Comparison of ENCODE assay signal across 1 cellular context in the genomic region with DNA sequence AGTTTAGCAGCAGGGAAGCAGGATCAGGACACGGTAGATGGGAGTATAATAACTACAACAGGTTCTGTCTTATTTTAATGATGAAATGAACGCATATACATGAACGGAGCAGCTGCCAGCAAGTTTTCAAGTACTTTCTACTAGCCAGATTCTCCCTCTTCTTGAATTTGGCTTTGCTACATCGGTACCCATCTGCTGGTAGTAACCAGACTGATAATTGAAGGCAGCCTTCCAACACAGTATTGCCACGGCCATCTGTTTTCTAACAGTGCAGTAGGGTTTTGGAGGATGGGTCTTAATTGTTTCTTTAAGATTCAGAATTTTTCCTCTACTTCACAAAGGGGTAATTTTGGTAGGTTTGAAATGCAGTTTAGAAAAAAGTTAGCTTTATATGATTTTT.
TF ChIP-seq lines count a peak whose summit lies in the region.

No MANE protein-coding gene starts in this region.

TF ChIP-seq in GM23338, 12 proteins besides CTCF, POLR2A, EP300 and RAD21 (continued from another document):
- TF ChIP-seq, protein P1, sequence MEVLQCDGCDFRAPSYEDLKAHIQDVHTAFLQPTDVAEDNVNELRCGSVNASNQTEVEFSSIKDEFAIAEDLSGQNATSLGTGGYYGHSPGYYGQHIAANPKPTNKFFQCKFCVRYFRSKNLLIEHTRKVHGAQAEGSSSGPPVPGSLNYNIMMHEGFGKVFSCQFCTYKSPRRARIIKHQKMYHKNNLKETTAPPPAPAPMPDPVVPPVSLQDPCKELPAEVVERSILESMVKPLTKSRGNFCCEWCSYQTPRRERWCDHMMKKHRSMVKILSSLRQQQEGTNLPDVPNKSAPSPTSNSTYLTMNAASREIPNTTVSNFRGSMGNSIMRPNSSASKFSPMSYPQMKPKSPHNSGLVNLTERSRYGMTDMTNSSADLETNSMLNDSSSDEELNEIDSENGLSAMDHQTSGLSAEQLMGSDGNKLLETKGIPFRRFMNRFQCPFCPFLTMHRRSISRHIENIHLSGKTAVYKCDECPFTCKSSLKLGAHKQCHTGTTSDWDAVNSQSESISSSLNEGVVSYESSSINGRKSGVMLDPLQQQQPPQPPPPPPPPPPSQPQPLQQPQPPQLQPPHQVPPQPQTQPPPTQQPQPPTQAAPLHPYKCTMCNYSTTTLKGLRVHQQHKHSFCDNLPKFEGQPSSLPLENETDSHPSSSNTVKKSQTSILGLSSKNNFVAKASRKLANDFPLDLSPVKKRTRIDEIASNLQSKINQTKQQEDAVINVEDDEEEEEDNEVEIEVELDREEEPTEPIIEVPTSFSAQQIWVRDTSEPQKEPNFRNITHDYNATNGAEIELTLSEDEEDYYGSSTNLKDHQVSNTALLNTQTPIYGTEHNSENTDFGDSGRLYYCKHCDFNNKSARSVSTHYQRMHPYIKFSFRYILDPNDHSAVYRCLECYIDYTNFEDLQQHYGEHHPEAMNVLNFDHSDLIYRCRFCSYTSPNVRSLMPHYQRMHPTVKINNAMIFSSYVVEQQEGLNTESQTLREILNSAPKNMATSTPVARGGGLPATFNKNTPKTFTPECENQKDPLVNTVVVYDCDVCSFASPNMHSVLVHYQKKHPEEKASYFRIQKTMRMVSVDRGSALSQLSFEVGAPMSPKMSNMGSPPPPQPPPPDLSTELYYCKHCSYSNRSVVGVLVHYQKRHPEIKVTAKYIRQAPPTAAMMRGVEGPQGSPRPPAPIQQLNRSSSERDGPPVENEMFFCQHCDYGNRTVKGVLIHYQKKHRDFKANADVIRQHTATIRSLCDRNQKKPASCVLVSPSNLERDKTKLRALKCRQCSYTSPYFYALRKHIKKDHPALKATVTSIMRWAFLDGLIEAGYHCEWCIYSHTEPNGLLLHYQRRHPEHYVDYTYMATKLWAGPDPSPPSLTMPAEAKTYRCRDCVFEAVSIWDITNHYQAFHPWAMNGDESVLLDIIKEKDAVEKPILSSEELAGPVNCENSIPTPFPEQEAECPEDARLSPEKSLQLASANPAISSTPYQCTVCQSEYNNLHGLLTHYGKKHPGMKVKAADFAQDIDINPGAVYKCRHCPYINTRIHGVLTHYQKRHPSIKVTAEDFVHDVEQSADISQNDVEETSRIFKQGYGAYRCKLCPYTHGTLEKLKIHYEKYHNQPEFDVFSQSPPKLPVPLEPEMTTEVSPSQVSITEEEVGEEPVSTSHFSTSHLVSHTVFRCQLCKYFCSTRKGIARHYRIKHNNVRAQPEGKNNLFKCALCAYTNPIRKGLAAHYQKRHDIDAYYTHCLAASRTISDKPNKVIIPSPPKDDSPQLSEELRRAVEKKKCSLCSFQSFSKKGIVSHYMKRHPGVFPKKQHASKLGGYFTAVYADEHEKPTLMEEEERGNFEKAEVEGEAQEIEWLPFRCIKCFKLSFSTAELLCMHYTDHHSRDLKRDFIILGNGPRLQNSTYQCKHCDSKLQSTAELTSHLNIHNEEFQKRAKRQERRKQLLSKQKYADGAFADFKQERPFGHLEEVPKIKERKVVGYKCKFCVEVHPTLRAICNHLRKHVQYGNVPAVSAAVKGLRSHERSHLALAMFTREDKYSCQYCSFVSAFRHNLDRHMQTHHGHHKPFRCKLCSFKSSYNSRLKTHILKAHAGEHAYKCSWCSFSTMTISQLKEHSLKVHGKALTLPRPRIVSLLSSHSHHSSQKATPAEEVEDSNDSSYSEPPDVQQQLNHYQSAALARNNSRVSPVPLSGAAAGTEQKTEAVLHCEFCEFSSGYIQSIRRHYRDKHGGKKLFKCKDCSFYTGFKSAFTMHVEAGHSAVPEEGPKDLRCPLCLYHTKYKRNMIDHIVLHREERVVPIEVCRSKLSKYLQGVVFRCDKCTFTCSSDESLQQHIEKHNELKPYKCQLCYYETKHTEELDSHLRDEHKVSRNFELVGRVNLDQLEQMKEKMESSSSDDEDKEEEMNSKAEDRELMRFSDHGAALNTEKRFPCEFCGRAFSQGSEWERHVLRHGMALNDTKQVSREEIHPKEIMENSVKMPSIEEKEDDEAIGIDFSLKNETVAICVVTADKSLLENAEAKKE (CRISPR knock-in tag; IDR thresholded peaks at IDR 0.05): no peak
- TF ChIP-seq NANOG (IDR thresholded peaks at IDR 0.05; ENCODE audit: borderline replicate concordance) (no peak), ZNF114 (CRISPR knock-in tag; IDR thresholded peaks at IDR 0.05) (no peak), EZH2phosphoT487 (IDR thresholded peaks at IDR 0.05; ENCODE audit: unreplicated experiment) (no peak)
